Comparison of ENCODE assay signal across 32 cellular contexts in genomic region chrX:152842772-152843338, GRCh38.
"Had no signal": no experiment of that assay in that cellular context is flagged by ENCODE, and none has a peak within 500 bp of the region (broad histone marks: within the 10 kb centered on the region; RNA-seq: fewer than 3 reads in every experiment).

No MANE protein-coding gene starts in this region.

- H3K27ac ChIP-seq: adrenal gland, VCaP had no signal

- H3K27me3 ChIP-seq: adrenal gland, cardiac muscle cell had no signal

- DNase-seq: activated B cell treated with CpG ODN at 0.5 μM for 24 hours; activated CD4-positive, alpha-beta memory T cell treated with anti-CD3 and anti-CD28 coated beads for 36 hours; activated CD4-positive, alpha-beta T cell treated with anti-CD3 and anti-CD28 coated beads for 4 hours; activated CD4-positive, alpha-beta T cell treated with anti-CD3 and anti-CD28 coated beads, Interleukin-2, amount 10 ng/mL, durations not matched to agents 24 days and 14 days; activated CD4-positive, alpha-beta T cell treated with anti-CD3 and anti-CD28 coated beads, Interleukin-2, amount 50 U/mL, for 1 hour; activated CD4-positive, alpha-beta T cell treated with anti-CD3 and anti-CD28 coated beads, Interleukin-2, amount 50 U/mL, for 4 hours; activated CD4-positive, CD25-positive, alpha-beta regulatory T cell treated with anti-CD3 and anti-CD28 coated beads, Interleukin-2, amount 50 U/mL, for 72 hours; activated CD8-positive, alpha-beta memory T cell treated with anti-CD3 and anti-CD28 coated beads, Interleukin-2, amount 10 ng/mL, durations not matched to agents 7 days and 5 days; activated CD8-positive, alpha-beta T cell treated with anti-CD3 and anti-CD28 coated beads for 36 hours; activated effector memory CD4-positive, alpha-beta T cell treated with anti-CD3 and anti-CD28 coated beads, Interleukin-2, amount 50 U/mL, for 16 hours; activated gamma-delta T cell treated with Interleukin-2 at 50 U/mL for 16 hours; activated naive CD4-positive, alpha-beta T cell; activated naive CD4-positive, alpha-beta T cell treated with anti-CD3 and anti-CD28 coated beads for 36 hours; activated naive CD4-positive, alpha-beta T cell treated with anti-CD3 and anti-CD28 coated beads, Interleukin-2, amount 50 U/mL, for 16 hours; activated naive CD8-positive, alpha-beta T cell treated with anti-CD3 and anti-CD28 coated beads for 36 hours; activated T-cell treated with anti-CD3 and anti-CD28 coated beads for 4 hours; activated T-cell treated with anti-CD3 and anti-CD28 coated beads, Interleukin-2, amount 50 U/mL, for 1 hour; activated T-cell treated with anti-CD3 and anti-CD28 coated beads, Interleukin-2, amount 50 U/mL, for 4 hours; activated T-cell treated with anti-CD3 and anti-CD28 coated beads, Interleukin-2, amount 50 U/mL, for 72 hours; adrenal gland; amniotic stem cell; aorta; central memory CD4-positive, alpha-beta T cell; T-helper 1 cell; T-helper 2 cell; T-helper 9 cell had no signal

- ATAC-seq: activated CD8-positive, alpha-beta memory T cell treated with anti-CD3 and anti-CD28 coated beads, Interleukin-2, amount 10 ng/mL, durations not matched to agents 7 days and 5 days; activated CD8-positive, alpha-beta T cell treated with anti-CD3 and anti-CD28 coated beads for 36 hours; activated naive CD4-positive, alpha-beta T cell treated with anti-CD3 and anti-CD28 coated beads, Interleukin-2, amount 50 U/mL, for 72 hours; activated T-cell treated with anti-CD3 and anti-CD28 coated beads, Interleukin-2, amount 50 U/mL, for 4 hours; activated T-cell treated with anti-CD3 and anti-CD28 coated beads, Interleukin-2, amount 50 U/mL, for 72 hours; activated T-helper 17 cell treated with anti-CD3 and anti-CD28 coated beads, Interleukin-2, amount 50 U/mL, for 72 hours had no signal

- H3K4me3 ChIP-seq: adrenal gland, cardiac muscle cell had no signal

- FAIRE-seq: bronchial epithelial cell, TTC549 had no signal

- H3K9me3 ChIP-seq: adrenal gland had no signal

- H3K36me3 ChIP-seq: adrenal gland, cardiac muscle cell had no signal
